ENCODE assay signal across 8 cellular contexts in genomic region chr19:18304496-18305312, GRCh38. TPM values are rescaled to one million over a fixed set of nuclear protein-coding genes. Genes with fewer than 3 reads are reported as not detected.
DNase-seq lines count a peak whose midpoint lies in the region; ATAC-seq and TF ChIP-seq lines count a peak whose summit lies in the region.

No MANE protein-coding gene starts in this region.

- H3K9me3 ChIP-seq in upper lobe of right lung: no peaks in the 10 kb centered on the region

- peaks cover 58% of the 10 kb centered on the region for H3K4me1 ChIP-seq in upper lobe of right lung

- intact Hi-C loops in left ventricle myocardium superior (cut with micrococcal nuclease) (no loop called here), posterior vena cava (cut with DNase I) (no loop called here), upper lobe of right lung (cut with DNase I) (no loop called here)

- DNase-seq in GM12864 (ENCODE audit: low read depth): no peak
- DNase-seq in T-helper 1 cell: peak; percentile 59 to 82 (median 68)
- DNase-seq in amniotic epithelial cell (ENCODE audit: low read depth): peak; percentile 72
- peak; percentile 92 for DNase-seq in left ventricle myocardium superior
- peak; percentile 97 for DNase-seq in posterior vena cava (ENCODE audit: low spot score)
- peak; percentile 91 for DNase-seq in upper lobe of right lung

- H3K27ac ChIP-seq in upper lobe of right lung: peak overlapping the region; percentile 97

- no peaks in the 10 kb centered on the region for H3K27me3 ChIP-seq in upper lobe of right lung

- peak overlapping the region; percentile 63 for H3K4me3 ChIP-seq in GM12864 (ENCODE audit: low read depth, low read length)
- H3K4me3 ChIP-seq in upper lobe of right lung: peak overlapping the region; percentile 48

- H3K36me3 ChIP-seq in upper lobe of right lung: peaks cover 15% of the 10 kb centered on the region

- no peak for TF ChIP-seq CTCF in GM12864 (IDR thresholded peaks at IDR 0.05; ENCODE audit: low read depth, low read length, missing control alignments)
- no peak for TF ChIP-seq CTCF in upper lobe of right lung (IDR thresholded peaks at IDR 0.05)

- ATAC-seq in HG03571 (IDR thresholded peaks at IDR 0.05; ENCODE audit: unreplicated experiment) (peak; percentile 44), left ventricle myocardium superior (peak; percentile 83), upper lobe of right lung (peak; percentile 81), HG03469 (IDR thresholded peaks at IDR 0.05; ENCODE audit: unreplicated experiment) (no peak)

RNA-seq across cellular contexts. Expression of gene LSM4, which starts 18.2 kb away (rescaled TPM):
- total RNA-seq in left ventricle myocardium superior (98.0 TPM), posterior vena cava (10 to 100 TPM; 44.4 to 46.9 TPM), upper lobe of right lung (76.9 TPM)

RNA-seq across cellular contexts. Expression of gene JUND, which starts 23.3 kb away (rescaled TPM):
- 89.2 TPM for total RNA-seq in left ventricle myocardium superior
- total RNA-seq in posterior vena cava: 100 to 1,000 TPM; 192 to 231 TPM
- 204 TPM for total RNA-seq in upper lobe of right lung

RNA-seq across cellular contexts. Expression of gene IQCN, which starts 30.5 kb away (rescaled TPM):
- total RNA-seq in left ventricle myocardium superior (0.57 TPM), posterior vena cava (1 to 10 TPM; 2.6 to 4.9 TPM), upper lobe of right lung (4.9 TPM)

RNA-seq across cellular contexts. Expression of gene PGPEP1, which starts 35.7 kb away (rescaled TPM):
- total RNA-seq in left ventricle myocardium superior (41.2 TPM), posterior vena cava (10 to 100 TPM; 42.8 to 48.6 TPM), upper lobe of right lung (40.8 TPM)
